20 cellular contexts compared by ENCODE assay signal in the genomic region with DNA sequence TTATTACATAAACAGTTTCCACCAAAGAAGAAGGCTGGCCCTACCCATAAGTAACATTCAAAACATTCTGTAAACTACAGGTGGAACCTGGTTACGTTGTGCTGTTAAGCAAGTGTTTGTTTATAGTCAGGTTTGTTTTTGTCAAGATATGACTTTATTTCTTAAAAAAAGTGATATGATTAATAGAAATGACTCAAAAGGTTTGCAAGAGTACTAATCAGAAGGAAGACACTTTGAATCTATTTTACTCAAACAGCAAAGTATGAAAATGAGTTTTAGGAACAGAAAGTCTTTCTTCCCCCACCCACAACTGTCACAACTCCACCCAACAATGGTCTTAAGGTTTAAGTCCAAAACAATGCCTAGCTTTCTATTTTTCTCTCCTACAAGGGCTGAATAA.
A peak's percentile ranks its signal among the peaks of the same experiment; 100 is the strongest.
DNase-seq lines count a peak whose midpoint lies in the region; ATAC-seq, FAIRE-seq and TF ChIP-seq lines count a peak whose summit lies in the region.
"Had no signal": no experiment of that assay in that cellular context is flagged by ENCODE, and none has a peak within 500 bp of the region (broad histone marks: within the 10 kb centered on the region; RNA-seq: fewer than 3 reads in every experiment).

No MANE protein-coding gene starts in this region.

- ATAC-seq in GM19395 (IDR thresholded peaks at IDR 0.05; ENCODE audit: unreplicated experiment) (peak; percentile 68), HG03039 (IDR thresholded peaks at IDR 0.05; ENCODE audit: unreplicated experiment) (peak; percentile 75), HG02840 (IDR thresholded peaks at IDR 0.05; ENCODE audit: low FRiP score, unreplicated experiment) (no peak), gastroesophageal sphincter (no peak), GM21528 (IDR thresholded peaks at IDR 0.05; ENCODE audit: low FRiP score, unreplicated experiment) (no peak)
- ATAC-seq: HepG2; left lung; stimulated activated naive CD8-positive, alpha-beta T cell treated with anti-CD3 and anti-CD28 coated beads, Interleukin-15, amount 100 ng/mL, for 72 hours; T-helper 17 cell had no signal

- H3K9me3 ChIP-seq in gastroesophageal sphincter (no peaks in the 10 kb centered on the region), small intestine (ENCODE audit: control insufficient read depth, low read depth) (no peaks in the 10 kb centered on the region)
- H3K9me3 ChIP-seq: adrenal gland, left lung, right atrium auricular region had no signal

- 94 to 100% methylated on average over 1 of the region's 1 CpG for WGBS in gastroesophageal sphincter (ENCODE audit: low coverage in 1 of 2), 2 donors
- 63 to 68% (median 64%) methylated on average over 1 of the region's 1 CpG for WGBS in small intestine, 3 donors

- H3K4me3 ChIP-seq in gastroesophageal sphincter: no peak overlapping the region
- no peak overlapping the region for H3K4me3 ChIP-seq in small intestine (ENCODE audit: low read depth in 1 of 2, low read length in 2 of 2)
- H3K4me3 ChIP-seq: adrenal gland, dorsolateral prefrontal cortex, left lung, right atrium auricular region had no signal

- no peaks in the 10 kb centered on the region for H3K27me3 ChIP-seq in gastroesophageal sphincter
- H3K27me3 ChIP-seq in small intestine (ENCODE audit: control insufficient read depth in 2 of 2, insufficient read depth in 2 of 2, low read length in 2 of 2): no peaks in the 10 kb centered on the region
- H3K27me3 ChIP-seq: adrenal gland, dorsolateral prefrontal cortex, left lung, right atrium auricular region had no signal

- TF ChIP-seq POLR2A in gastroesophageal sphincter (IDR thresholded peaks at IDR 0.05): no peak

- TF ChIP-seq EP300 in gastroesophageal sphincter (IDR thresholded peaks at IDR 0.05): no peak

- DNase-seq in CD1c-positive myeloid dendritic cell (ENCODE audit: extremely low spot score): peak; percentile 65
- DNase-seq in NOMO-1 treated with dmso at 0.1 percent for 144 hours (lab: John Stamatoyannopoulos, UW; ENCODE audit: unreplicated experiment): peak; percentile 20
- no peak for DNase-seq in small intestine
- DNase-seq: activated B cell treated with CpG ODN at 0.5 μM for 24 hours; activated CD8-positive, alpha-beta memory T cell treated with anti-CD3 and anti-CD28 coated beads for 24 hours; adrenal gland; DMS79 treated with DMSO at 0.1 percent for 48 hours; dorsolateral prefrontal cortex; erythroblast; left lung; NCI-H1694 treated with DMSO at 0.1 percent for 48 hours; stimulated activated naive CD8-positive, alpha-beta T cell treated with anti-CD3 and anti-CD28 coated beads, Interleukin-15, amount 100 ng/mL, for 72 hours; T-helper 17 cell had no signal

- no peak overlapping the region for H3K27ac ChIP-seq in gastroesophageal sphincter
- no peak overlapping the region for H3K27ac ChIP-seq in small intestine (ENCODE audit: low read depth in 1 of 2, low read length in 1 of 2)
- H3K27ac ChIP-seq: adrenal gland, dorsolateral prefrontal cortex, right atrium auricular region had no signal

- H3K4me1 ChIP-seq in gastroesophageal sphincter (no peaks in the 10 kb centered on the region), small intestine (ENCODE audit: control insufficient read depth in 2 of 2, insufficient read depth in 1 of 2, low read depth in 1 of 2, low read length in 1 of 2) (no peaks in the 10 kb centered on the region)
- H3K4me1 ChIP-seq: adrenal gland had no signal

- TF ChIP-seq CTCF in gastroesophageal sphincter (IDR thresholded peaks at IDR 0.05): no peak

- no peak for FAIRE-seq in small intestine (lab: Jason Lieb, UNC)
- FAIRE-seq: HepG2 had no signal

- no peaks in the 10 kb centered on the region for H3K36me3 ChIP-seq in gastroesophageal sphincter
- no peaks in the 10 kb centered on the region for H3K36me3 ChIP-seq in small intestine (ENCODE audit: control insufficient read depth in 2 of 2, insufficient read depth in 2 of 2, low read length in 2 of 2)
- H3K36me3 ChIP-seq: adrenal gland, left lung, right atrium auricular region had no signal

Comparison
In these comparisons a context has a peak if more than half of its experiments do, and no peak if none do; other contexts are left out.
1. ATAC-seq: peak in GM19395 (single experiment) and HG03039 (single experiment); none in HG02840 (single experiment), gastroesophageal sphincter (single experiment) and GM21528 (single experiment).